Comparison of ENCODE assay signal across 8 cellular contexts in the genomic region with DNA sequence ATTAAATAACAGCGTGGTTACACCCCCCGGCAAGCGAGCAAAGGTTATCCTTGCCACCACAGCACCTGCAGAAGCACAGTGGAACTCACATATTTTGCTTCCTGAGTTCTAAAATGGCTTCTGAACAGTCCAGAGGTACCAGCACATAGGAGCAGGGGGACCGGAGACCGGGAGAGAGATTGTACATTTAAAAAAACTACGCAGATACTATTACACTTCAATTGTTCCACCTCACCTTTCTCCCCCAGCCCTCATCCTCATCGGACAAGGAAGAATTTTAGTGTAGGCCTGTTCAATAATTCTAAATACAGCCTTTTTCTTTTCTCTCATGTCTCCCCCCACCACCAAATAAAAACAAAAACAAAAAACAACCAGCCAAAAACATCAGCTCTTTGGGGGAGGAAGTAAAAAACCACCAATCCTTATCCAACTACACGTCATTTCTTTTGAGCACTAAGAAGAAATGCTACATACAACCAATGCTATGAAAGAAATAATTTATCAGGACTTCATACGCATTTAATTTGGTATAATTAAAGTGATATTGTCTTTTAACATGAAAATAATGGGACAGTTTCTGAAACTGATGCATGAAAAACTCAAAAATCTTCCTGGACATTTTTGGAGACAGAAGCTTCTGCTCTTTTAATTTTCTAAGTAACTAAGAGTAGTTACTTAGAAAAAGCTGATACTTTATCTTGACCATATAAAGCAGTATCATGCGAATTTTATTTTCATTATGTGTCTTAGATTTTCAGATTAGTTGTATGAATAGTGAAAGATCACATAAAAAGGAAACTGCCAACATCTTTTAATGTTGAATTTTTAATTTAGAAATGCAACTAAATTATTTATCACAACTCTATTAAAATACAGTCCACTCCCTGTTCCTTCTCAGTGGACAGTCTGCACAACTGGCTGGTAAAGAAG. TPM values are rescaled to one million over a fixed set of nuclear protein-coding genes. Genes with fewer than 3 reads are reported as not detected.
DNase-seq lines count a peak whose midpoint lies in the region; ATAC-seq, FAIRE-seq and TF ChIP-seq lines count a peak whose summit lies in the region.

No MANE protein-coding gene starts in this region.

- H2BK5ac ChIP-seq in IMR-90 (ENCODE audit: low read depth, low read length, poor library complexity, severe bottlenecking): no peak overlapping the region

- H2AK9ac ChIP-seq in IMR-90 (replicated peaks; ENCODE audit: low read depth, low read length, poor library complexity): no peak overlapping the region

- peak overlapping the region; percentile 96 for H3K27ac Mint-ChIP-seq in Calu3 (ENCODE audit: unreplicated experiment)
- H3K27ac Mint-ChIP-seq in nephron progenitor cell: no peak overlapping the region

- CTCF ChIA-PET in Calu3 (lab: Charles Lee): interaction anchor here (0.6 to 1.1 kb wide), 2 partner anchors 10 to 201 kb away, joined by 4 to 7 read pairs; no protein-coding TSS in a partner anchor
- CTCF ChIA-PET in IMR-90 (lab: Yijun Ruan, JAX): interaction anchor here (0.6 to 1.3 kb wide), 2 partner anchors 39 to 213 kb away, joined by 3 read pairs; no protein-coding TSS in a partner anchor

- BruUV-seq in Calu3 (replicated peaks; lab: Mats Ljungman, UMichigan): TSS peak; percentile 25
- BruUV-seq in IMR-90 (replicated peaks; lab: Mats Ljungman, UMichigan): no TSS peak

- 0 out of 2 replicates have a peak overlapping the region, but pooled peaks have one; percentile 0 for H2BK120ac ChIP-seq in IMR-90 (ENCODE audit: low read depth, low read length)

- H3K79me1 ChIP-seq in IMR-90 (ENCODE audit: low read depth in 1 of 2, low read length in 2 of 2): peaks cover 5 to 22% of the 10 kb centered on the region in 2 experiments; a peak in 3 of 4 replicates

- peak overlapping the region; percentile 78 for H3K9ac ChIP-seq in IMR-90 (ENCODE audit: low read depth, low read length)

- 0 out of 2 replicates have a peak overlapping the region, but pooled peaks have one; percentile 89 for H3K4ac ChIP-seq in IMR-90 (ENCODE audit: low read depth, low read length)

- no peak overlapping the region for H4K5ac ChIP-seq in IMR-90 (ENCODE audit: low read depth, low read length)

- no peak overlapping the region for H2BK15ac ChIP-seq in IMR-90 (ENCODE audit: low read depth, low read length)

- H2AFZ ChIP-seq in IMR-90 (replicated peaks; ENCODE audit: low read length, poor library complexity): peak overlapping the region; percentile 14

- TF ChIP-seq CTCF in Calu3 (IDR thresholded peaks at IDR 0.05; ENCODE audit: unreplicated experiment): no peak
- no peak for TF ChIP-seq CTCF in IMR-90 (conservative IDR thresholded peaks at IDR 0.05; ENCODE audit: low read depth, low read length)
- no peak for TF ChIP-seq CTCF in nephron progenitor cell (IDR thresholded peaks at IDR 0.05)

- peaks cover 4% of the 10 kb centered on the region; the same call in 1 of the 2 replicates for H3K4me1 ChIP-seq in IMR-90 (ENCODE audit: control insufficient read depth, insufficient read depth, low read length)

- H3K27ac ChIP-seq in IMR-90 (ENCODE audit: insufficient read depth, low read length): peak overlapping the region; percentile 90; the same call in 1 of the 2 replicates

- H3K23ac ChIP-seq in IMR-90 (ENCODE audit: low read depth, low read length): peak overlapping the region; percentile 48; the same call in 1 of the 2 replicates

- H4K91ac ChIP-seq in IMR-90 (ENCODE audit: insufficient read depth, low read depth, low read length): no peak overlapping the region

- no peak overlapping the region for H2AK5ac ChIP-seq in IMR-90 (ENCODE audit: low read depth, low read length)

- H3K14ac ChIP-seq in IMR-90 (replicated peaks; ENCODE audit: low read depth, low read length): no peak overlapping the region

- peak; percentile 54 for FAIRE-seq in endometrium (lab: Jason Lieb, UNC)

- H3K36me3 ChIP-seq in IMR-90 (ENCODE audit: control insufficient read depth, insufficient read depth, low read length): no peaks in the 10 kb centered on the region; the same call in 1 of the 2 replicates

- no peak for TF ChIP-seq RAD21 in IMR-90 (IDR thresholded peaks at IDR 0.05; ENCODE audit: low read length)

- no peak overlapping the region for H3K18ac ChIP-seq in IMR-90 (ENCODE audit: low read depth, low read length)

- POLR2A ChIA-PET in IMR-90 (lab: Charles Lee; ENCODE audit: unreplicated experiment): no interaction called here

- H3K36me3 Mint-ChIP-seq in Calu3 (ENCODE audit: insufficient read depth, unreplicated experiment): peaks cover 43% of the 10 kb centered on the region
- no peaks in the 10 kb centered on the region for H3K36me3 Mint-ChIP-seq in nephron progenitor cell (ENCODE audit: low read depth)

- no CpG with 5 or more reads among the region's 10 CpGs for WGBS in IMR-90 (ENCODE audit: extremely low coverage in 2 of 2, insufficient read length in 1 of 2), 2 experiments

- DNase-seq in Calu3 (peak; percentile 53), IMR-90 (no peak), SK-MEL-5 (ENCODE audit: low read depth, low spot score) (peak; percentile 35), nephron progenitor cell (peak; percentile 12), cerebellum (ENCODE audit: low spot score) (no peak)

- H2BK20ac ChIP-seq in IMR-90 (ENCODE audit: low read depth, low read length): no peak overlapping the region

- H3K9me3 ChIP-seq in IMR-90 (ENCODE audit: control insufficient read depth, insufficient read depth, low read length): no peaks in the 10 kb centered on the region

- H3K4me1 Mint-ChIP-seq in Calu3 (ENCODE audit: low read depth, unreplicated experiment) (peaks cover 16% of the 10 kb centered on the region), nephron progenitor cell (peaks cover 15% of the 10 kb centered on the region)

- H3K4me3 ChIP-seq in IMR-90 (ENCODE audit: insufficient read depth, low read depth, low read length): peak overlapping the region; percentile 95

- peaks cover 2% of the 10 kb centered on the region; the same call in 1 of the 2 replicates for H3K9me1 ChIP-seq in IMR-90 (ENCODE audit: insufficient read depth, low read length)

- H4K20me1 ChIP-seq in IMR-90 (ENCODE audit: insufficient read depth, low read length): no peaks in the 10 kb centered on the region

- H3K27me3 Mint-ChIP-seq in Calu3 (ENCODE audit: unreplicated experiment) (no peaks in the 10 kb centered on the region), nephron progenitor cell (ENCODE audit: low read depth, poor library complexity) (peaks cover 97% of the 10 kb centered on the region)

- H3K56ac ChIP-seq in IMR-90 (ENCODE audit: extremely low read depth, insufficient read depth, low read length): peak overlapping the region; percentile 39; the same call in 1 of the 2 replicates

- intact Hi-C loops in Calu3 (cut with micrococcal nuclease; ENCODE audit: unreplicated experiment) (no loop called here), IMR-90 (cut with micrococcal nuclease) (loop anchor here (10.0 kb wide), 1 partner anchor 316 kb away; no protein-coding TSS in a partner anchor)

- peak overlapping the region; percentile 78 for H3K4me3 Mint-ChIP-seq in Calu3 (ENCODE audit: low read depth, unreplicated experiment)
- H3K4me3 Mint-ChIP-seq in nephron progenitor cell: peak overlapping the region; percentile 66

- dilution Hi-C loops in IMR-90 (cut with HindIII; ENCODE audit: low sequenced_read_pairs, unreplicated experiment): no loop called here

- peak overlapping the region; percentile 88 for H3K4me2 ChIP-seq in IMR-90 (ENCODE audit: low read depth, low read length)

- peak overlapping the region in 1 of 2 experiments; percentile 54; a peak in 3 of 4 replicates for H4K8ac ChIP-seq in IMR-90 (ENCODE audit: low read depth in 2 of 2, low read length in 2 of 2)

- H3K27me3 ChIP-seq in IMR-90 (ENCODE audit: control insufficient read depth, insufficient read depth, low read length): no peaks in the 10 kb centered on the region

- in situ Hi-C loops in IMR-90 (cut with MboI; ENCODE audit: low sequenced_read_pairs) (no loop called here), SK-MEL-5 (cut with HindIII; ENCODE audit: low pct_unique_long_range_greater_than_20kb, low sequenced_read_pairs) (no loop called here)

- ATAC-seq in IMR-90 (ENCODE audit: low read depth): no peak
- ATAC-seq in GM19023 (IDR thresholded peaks at IDR 0.05; ENCODE audit: unreplicated experiment): no peak
- ATAC-seq in GM18517 (IDR thresholded peaks at IDR 0.05; ENCODE audit: unreplicated experiment): no peak

- no peaks in the 10 kb centered on the region for H3K9me3 Mint-ChIP-seq in Calu3 (ENCODE audit: low read depth, unreplicated experiment)
- no peaks in the 10 kb centered on the region for H3K9me3 Mint-ChIP-seq in nephron progenitor cell

- TF ChIP-seq POLR2A in IMR-90 (IDR thresholded peaks at IDR 0.05; ENCODE audit: low read depth, low read length): no peak

TF ChIP-seq in IMR-90, 13 proteins besides CTCF, POLR2A, EP300 and RAD21 (continues in another document):
- TF ChIP-seq, protein P1, sequence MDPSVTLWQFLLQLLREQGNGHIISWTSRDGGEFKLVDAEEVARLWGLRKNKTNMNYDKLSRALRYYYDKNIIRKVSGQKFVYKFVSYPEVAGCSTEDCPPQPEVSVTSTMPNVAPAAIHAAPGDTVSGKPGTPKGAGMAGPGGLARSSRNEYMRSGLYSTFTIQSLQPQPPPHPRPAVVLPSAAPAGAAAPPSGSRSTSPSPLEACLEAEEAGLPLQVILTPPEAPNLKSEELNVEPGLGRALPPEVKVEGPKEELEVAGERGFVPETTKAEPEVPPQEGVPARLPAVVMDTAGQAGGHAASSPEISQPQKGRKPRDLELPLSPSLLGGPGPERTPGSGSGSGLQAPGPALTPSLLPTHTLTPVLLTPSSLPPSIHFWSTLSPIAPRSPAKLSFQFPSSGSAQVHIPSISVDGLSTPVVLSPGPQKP (IDR thresholded peaks at IDR 0.05; ENCODE audit: borderline replicate concordance, low read depth, low read length): no peak
- TF ChIP-seq MAFK (IDR thresholded peaks at IDR 0.05; ENCODE audit: low read depth, low read length): no peak
- TF ChIP-seq CHD1 (IDR thresholded peaks at IDR 0.05; ENCODE audit: low read depth, low read length): no peak

RNA-seq across cellular contexts. Expression of a gene that starts 9.1 kb away (rescaled TPM):
- total RNA-seq in Calu3 (2022): 36.8 and 40.2 TPM in 2 replicates
- total RNA-seq in IMR-90 (2012; rRNA removed): 14.3 and 18.9 TPM in 2 replicates
- polyA plus RNA-seq in IMR-90 (2012; rRNA removed): 13.5 and 15.5 TPM in 2 replicates
- polyA plus RNA-seq in IMR-90 (2012; cell fraction: cytosol; rRNA removed): 7.1 and 10.0 TPM in 2 replicates
- 3.0 and 4.7 TPM in 2 replicates for polyA plus RNA-seq in IMR-90 (2012; cell fraction: nucleus; rRNA removed; ENCODE audit: low replicate concordance)
- total RNA-seq in SK-MEL-5 (2014; rRNA removed; shearing (Covaris generic)): 5.4 TPM in 2 replicates
- 13.3 and 14.4 TPM in 2 replicates for polyA plus RNA-seq in SK-MEL-5 (2015; cell fraction: cytosol; rRNA removed)
- polyA plus RNA-seq in SK-MEL-5 (2015; cell fraction: nucleus; rRNA removed): 2.4 and 3.0 TPM in 2 replicates
- total RNA-seq in cerebellum: 6.2 TPM

RNA-seq across cellular contexts. Expression of a gene that starts 19.1 kb away (rescaled TPM):
- total RNA-seq in Calu3 (2022): 94.8 and 104 TPM in 2 replicates
- 72.9 and 78.0 TPM in 2 replicates for total RNA-seq in IMR-90 (2012; rRNA removed)
- 15.4 and 18.8 TPM in 2 replicates for polyA plus RNA-seq in IMR-90 (2012; rRNA removed)
- 1.5 and 12.3 TPM in 2 replicates for polyA plus RNA-seq in IMR-90 (2012; cell fraction: cytosol; rRNA removed)
- polyA plus RNA-seq in IMR-90 (2012; cell fraction: nucleus; rRNA removed; ENCODE audit: low replicate concordance): 0.66 and 6.9 TPM in 2 replicates
- total RNA-seq in SK-MEL-5 (2014; rRNA removed; shearing (Covaris generic)): 73.3 and 76.9 TPM in 2 replicates
- 41.9 and 47.7 TPM in 2 replicates for polyA plus RNA-seq in SK-MEL-5 (2015; cell fraction: cytosol; rRNA removed)
- 27.8 and 61.3 TPM in 2 replicates for polyA plus RNA-seq in SK-MEL-5 (2015; cell fraction: nucleus; rRNA removed)
- total RNA-seq in cerebellum: 30.0 TPM

Comparison
In these comparisons a context has a peak if more than half of its experiments do, and no peak if none do; other contexts are left out.
1. DNase-seq: peak in Calu3 (single experiment), SK-MEL-5 (single experiment) and nephron progenitor cell (single experiment); none in IMR-90 (single experiment) and cerebellum (single experiment).